In genomic region chr7:83640240-83640639, GRCh38 we compare ENCODE assay signal across 22 cellular contexts. TPM values are rescaled to one million over a fixed set of nuclear protein-coding genes. Genes with fewer than 3 reads are reported as not detected.
"Had no signal": no experiment of that assay in that cellular context is flagged by ENCODE, and none has a peak within 500 bp of the region (broad histone marks: within the 10 kb centered on the region; RNA-seq: fewer than 3 reads in every experiment).

No MANE protein-coding gene starts in this region.

- H3K4me3 ChIP-seq: coronary artery, dorsolateral prefrontal cortex, gastrocnemius medialis, left ventricle myocardium inferior, lung, ovary, right lobe of liver, tibial nerve had no signal

- DNase-seq: activated CD4-positive, alpha-beta T cell treated with anti-CD3 and anti-CD28 coated beads for 48 hours; activated CD4-positive, alpha-beta T cell treated with anti-CD3 and anti-CD28 coated beads, Interleukin-2, amount 50 U/mL, for 48 hours; activated CD8-positive, alpha-beta memory T cell treated with anti-CD3 and anti-CD28 coated beads for 24 hours; activated effector memory CD4-positive, alpha-beta T cell treated with Interleukin-2 at 50 U/mL for 16 hours; activated naive CD4-positive, alpha-beta T cell treated with Interleukin-2 at 50 U/mL for 16 hours; anterior cingulate cortex; cerebellar nuclear complex; dorsolateral prefrontal cortex; effector memory CD4-positive, alpha-beta T cell; erythroblast; gastrocnemius medialis; glutamatergic neuron; islet precursor cell; left ventricle myocardium inferior; ovary; right lobe of liver; stimulated activated CD4-positive, alpha-beta T cell treated with anti-CD3 and anti-CD28 coated beads, Interleukin-2, amount 100 ng/mL, for 48 hours; stimulated activated naive CD4-positive, alpha-beta T cell treated with Interleukin-2 at 50 U/mL for 16 hours had no signal

- H3K36me3 ChIP-seq: gastrocnemius medialis, left ventricle myocardium inferior, ovary, right lobe of liver, tibial nerve had no signal

- H3K9me3 ChIP-seq: gastrocnemius medialis, left ventricle myocardium inferior, ovary, right lobe of liver, tibial nerve had no signal

- H3K4me1 ChIP-seq: gastrocnemius medialis, left ventricle myocardium inferior, right lobe of liver, tibial nerve had no signal

- H3K27me3 ChIP-seq: gastrocnemius medialis, ovary, right lobe of liver, tibial nerve had no signal

- H3K27ac ChIP-seq: coronary artery, dorsolateral prefrontal cortex, gastrocnemius medialis, left ventricle myocardium inferior, ovary, right lobe of liver, tibial nerve had no signal

RNA-seq across cellular contexts. Expression of gene SEMA3E, which starts 8.7 kb away (rescaled TPM):
- total RNA-seq: T-helper 2 cell treated with Interferon-gamma antibody and Interleukin-4, amounts not matched to agents 100 ng/mL and 5 ng/mL, for 36 hours had no signal
